ENCODE assay signal across 16 cellular contexts in the genomic region with DNA sequence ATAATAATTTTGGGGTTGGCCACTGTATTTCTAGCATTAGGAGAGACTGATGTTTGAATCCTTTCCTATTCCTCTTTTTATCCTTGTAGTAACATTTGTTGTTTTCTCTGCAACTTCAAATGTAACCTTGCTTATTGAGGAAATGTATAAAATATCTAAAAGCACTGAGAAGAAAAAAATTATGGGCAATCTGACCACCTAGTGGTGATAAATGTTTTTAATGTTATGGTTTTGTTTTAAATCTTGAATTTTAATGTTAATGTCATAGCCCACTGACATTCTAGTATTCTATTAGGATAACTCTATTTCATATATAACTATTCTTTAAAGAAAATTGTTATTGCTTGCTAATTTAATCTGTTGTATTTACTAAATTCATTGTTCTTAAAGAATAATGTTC.
DNase-seq lines count a peak whose midpoint lies in the region; TF ChIP-seq lines count a peak whose summit lies in the region.
"Had no signal": no experiment of that assay in that cellular context is flagged by ENCODE, and none has a peak within 500 bp of the region (broad histone marks: within the 10 kb centered on the region; RNA-seq: fewer than 3 reads in every experiment).

No MANE protein-coding gene starts in this region.

- H3K27ac Mint-ChIP-seq in HFFc6: no peak overlapping the region
- H3K27ac Mint-ChIP-seq in nephron progenitor cell: no peak overlapping the region
- H3K27ac Mint-ChIP-seq: H9 had no signal

- H3K4me1 Mint-ChIP-seq in HFFc6 (ENCODE audit: low read depth) (peaks cover 5% of the 10 kb centered on the region; the same call in 1 of the 2 replicates), nephron progenitor cell (peaks cover 6% of the 10 kb centered on the region)
- H3K4me1 Mint-ChIP-seq: H9 had no signal

- no TSS peak for BruUV-seq in PC-9 (replicated peaks; lab: Mats Ljungman, UMichigan)

- H3K27me3 Mint-ChIP-seq in HFFc6 (ENCODE audit: insufficient read depth) (no peaks in the 10 kb centered on the region; the same call in none of the 2 replicates), nephron progenitor cell (ENCODE audit: low read depth, poor library complexity) (no peaks in the 10 kb centered on the region)

- H3K4me3 ChIP-seq in PC-9: no peak overlapping the region
- no peak overlapping the region for H3K4me3 ChIP-seq in fibroblast of pulmonary artery (replicated peaks; ENCODE audit: low read depth, low read length)
- H3K4me3 ChIP-seq in smooth muscle cell: no peak overlapping the region

- intact Hi-C loops in PC-9 (cut with micrococcal nuclease; ENCODE audit: unreplicated experiment): no loop called here

- DNase-seq in HFFc6: no peak
- no peak for DNase-seq in PC-9
- no peak for DNase-seq in fibroblast of pulmonary artery (ENCODE audit: low read depth)
- no peak for DNase-seq in smooth muscle cell (lab: John Stamatoyannopoulos, UW; ENCODE audit: unreplicated experiment)
- DNase-seq in nephron progenitor cell: no peak
- DNase-seq in activated effector memory CD4-positive, alpha-beta T cell treated with Interleukin-2 at 50 U/mL for 16 hours: no peak
- no peak for DNase-seq in NCI-H2171 (lab: John Stamatoyannopoulos, UW)
- DNase-seq: DMS 273 treated with DMSO at 0.1 percent for 48 hours, DND-41, H9, IMR-90, NCI-H1436 treated with DMSO at 0.1 percent for 48 hours, NCI-H2029, NCI-H446, NCI-H69, SHP77 treated with DMSO at 0.1 percent for 48 hours had no signal

- H3K9me3 ChIP-seq in PC-9 (ENCODE audit: insufficient read depth, low read depth): no peaks in the 10 kb centered on the region
- H3K9me3 ChIP-seq in smooth muscle cell (replicated peaks; ENCODE audit: low read depth): no peaks in the 10 kb centered on the region

- CTCF ChIA-PET in PC-9 (lab: Charles Lee): interaction anchor here (0.7 to 1.0 kb wide), 2 partner anchors 252 to 337 kb away, joined by 3 read pairs; no protein-coding TSS in a partner anchor

- H3K27ac ChIP-seq in PC-9 (no peak overlapping the region), smooth muscle cell (ENCODE audit: low read depth) (no peak overlapping the region)

- H3K36me3 ChIP-seq in PC-9 (ENCODE audit: low read depth): no peaks in the 10 kb centered on the region
- no peaks in the 10 kb centered on the region for H3K36me3 ChIP-seq in smooth muscle cell (ENCODE audit: low read depth)

- H3K9me2 ChIP-seq in PC-9 (ENCODE audit: insufficient read depth): no peaks in the 10 kb centered on the region

- no peaks in the 10 kb centered on the region for H3K36me3 Mint-ChIP-seq in HFFc6 (ENCODE audit: low read depth)
- H3K36me3 Mint-ChIP-seq in nephron progenitor cell (ENCODE audit: low read depth): no peaks in the 10 kb centered on the region

- H2AFZ ChIP-seq in PC-9 (no peak overlapping the region), smooth muscle cell (ENCODE audit: low read depth) (no peak overlapping the region)

- POLR2A ChIA-PET in PC-9 (lab: Charles Lee; ENCODE audit: unreplicated experiment): no interaction called here

- H4K20me1 ChIP-seq in PC-9 (ENCODE audit: insufficient read depth): no peaks in the 10 kb centered on the region; the same call in 1 of the 2 replicates
- peaks cover 37% of the 10 kb centered on the region for H4K20me1 ChIP-seq in smooth muscle cell (ENCODE audit: low read depth)

- no peak overlapping the region for H3K9ac ChIP-seq in smooth muscle cell (ENCODE audit: low read depth)

- H3F3A ChIP-seq in PC-9 (ENCODE audit: insufficient read depth, low read depth) (no peaks in the 10 kb centered on the region), smooth muscle cell (ENCODE audit: low read depth) (no peaks in the 10 kb centered on the region)

- H3K79me2 ChIP-seq in PC-9 (ENCODE audit: low read depth) (no peaks in the 10 kb centered on the region), smooth muscle cell (ENCODE audit: low read depth) (peaks cover 11% of the 10 kb centered on the region)

- H3K4me2 ChIP-seq in PC-9 (no peak overlapping the region), smooth muscle cell (no peak overlapping the region)

- H3K4me1 ChIP-seq in PC-9 (replicated peaks; ENCODE audit: insufficient read depth): no peaks in the 10 kb centered on the region
- no peaks in the 10 kb centered on the region for H3K4me1 ChIP-seq in smooth muscle cell (ENCODE audit: low read depth)

- H3K4me3 Mint-ChIP-seq in HFFc6 (no peak overlapping the region), nephron progenitor cell (no peak overlapping the region)
- H3K4me3 Mint-ChIP-seq: H9 had no signal

- TF ChIP-seq CTCF in HFFc6 (IDR thresholded peaks at IDR 0.05): peak; percentile 70
- 0 out of 2 replicates have a peak, but pooled peaks have one; percentile 8 for TF ChIP-seq CTCF in PC-9 (conservative IDR thresholded peaks at IDR 0.05)
- peak; percentile 3 for TF ChIP-seq CTCF in fibroblast of pulmonary artery (IDR thresholded peaks at IDR 0.05; ENCODE audit: low read length, missing control alignments)
- TF ChIP-seq CTCF in smooth muscle cell (IDR thresholded peaks at IDR 0.05; ENCODE audit: borderline replicate concordance, insufficient read depth, poor library complexity, severe bottlenecking): peak; percentile 6
- TF ChIP-seq CTCF in nephron progenitor cell (IDR thresholded peaks at IDR 0.05): no peak

- no peaks in the 10 kb centered on the region for H3K27me3 ChIP-seq in PC-9 (ENCODE audit: insufficient read depth, low read depth)
- H3K27me3 ChIP-seq in smooth muscle cell (ENCODE audit: low read depth): no peaks in the 10 kb centered on the region

- H3K9me3 Mint-ChIP-seq in HFFc6 (no peaks in the 10 kb centered on the region), nephron progenitor cell (no peaks in the 10 kb centered on the region)
- H3K9me3 Mint-ChIP-seq: H9 had no signal
